In genomic region chr19:40513741-40514315, GRCh38 we compare ENCODE assay signal across 23 cellular contexts. TPM values are rescaled to one million over a fixed set of nuclear protein-coding genes. Genes with fewer than 3 reads are reported as not detected.
DNase-seq lines count a peak whose midpoint lies in the region; ATAC-seq, FAIRE-seq and TF ChIP-seq lines count a peak whose summit lies in the region.
"Had no signal": no experiment of that assay in that cellular context is flagged by ENCODE, and none has a peak within 500 bp of the region (broad histone marks: within the 10 kb centered on the region; RNA-seq: fewer than 3 reads in every experiment).

No MANE protein-coding gene starts in this region.

- no peaks in the 10 kb centered on the region for H3K4me1 ChIP-seq in astrocyte (ENCODE audit: insufficient read depth, low read length)
- H3K4me1 ChIP-seq: BLaER1 treated with 17β-estradiol and CSF1 and Interleukin-3, amounts not matched to agents 10 nM and 100 nM had no signal

- no peak for ATAC-seq in left ventricle myocardium superior
- ATAC-seq in stimulated activated memory B cell treated with anti-CD40 and anti-IgM and Interleukin-4, amounts not matched to agents 10 μg/mL and 1 μg/mL and 100 μg/mL, for 72 hours = no peak

- no peak overlapping the region for H3K4me2 ChIP-seq in astrocyte (ENCODE audit: low read length)
- H3K4me2 ChIP-seq: BLaER1 treated with 17β-estradiol and CSF1 and Interleukin-3, amounts not matched to agents 10 nM and 100 nM had no signal

- H3K36me3 Mint-ChIP-seq in activated naive CD4-positive, alpha-beta T cell treated with anti-CD3 and anti-CD28 coated beads, Interleukin-2, amount 10 ng/mL, durations not matched to agents 7 days and 5 days = no peaks in the 10 kb centered on the region
- no peaks in the 10 kb centered on the region for H3K36me3 Mint-ChIP-seq in astrocyte (ENCODE audit: low read depth, unreplicated experiment)
- no peaks in the 10 kb centered on the region for H3K36me3 Mint-ChIP-seq in nephron progenitor cell (ENCODE audit: low read depth)
- no peaks in the 10 kb centered on the region for H3K36me3 Mint-ChIP-seq in stimulated activated memory B cell treated with anti-CD40 and anti-IgM and Interleukin-4, amounts not matched to agents 10 μg/mL and 1 μg/mL and 100 μg/mL, for 72 hours

- no peak for DNase-seq in activated naive CD4-positive, alpha-beta T cell treated with anti-CD3 and anti-CD28 coated beads, Interleukin-2, amount 10 ng/mL, durations not matched to agents 7 days and 5 days
- no peak for DNase-seq in activated naive CD4-positive, alpha-beta T cell treated with anti-CD3 and anti-CD28 coated beads, Interleukin-2, amount 50 U/mL, for 16 hours
- DNase-seq in RKO (ENCODE audit: low spot score) (peak; percentile 16), astrocyte (ENCODE audit: low read depth) (no peak), nephron progenitor cell (no peak), left ventricle myocardium superior (no peak), AG08395 (ENCODE audit: low spot score) (no peak)
- DNase-seq: AML-193; CD4-positive, alpha-beta T cell; H9; KBM-7; MV-4-11; NCI-H1105 treated with DMSO at 0.1 percent for 48 hours; NCI-H2029; NCI-H446; NCI-H524 treated with DMSO at 0.1 percent for 48 hours; NCI-H774 had no signal

- peaks cover 9% of the 10 kb centered on the region for H3K4me1 Mint-ChIP-seq in activated naive CD4-positive, alpha-beta T cell treated with anti-CD3 and anti-CD28 coated beads, Interleukin-2, amount 10 ng/mL, durations not matched to agents 7 days and 5 days
- no peaks in the 10 kb centered on the region for H3K4me1 Mint-ChIP-seq in astrocyte (ENCODE audit: low read depth, unreplicated experiment)
- H3K4me1 Mint-ChIP-seq in nephron progenitor cell = no peaks in the 10 kb centered on the region
- peaks cover 6% of the 10 kb centered on the region for H3K4me1 Mint-ChIP-seq in stimulated activated memory B cell treated with anti-CD40 and anti-IgM and Interleukin-4, amounts not matched to agents 10 μg/mL and 1 μg/mL and 100 μg/mL, for 72 hours
- H3K4me1 Mint-ChIP-seq: GM23338 had no signal

- H3K27ac Mint-ChIP-seq in activated naive CD4-positive, alpha-beta T cell treated with anti-CD3 and anti-CD28 coated beads, Interleukin-2, amount 10 ng/mL, durations not matched to agents 7 days and 5 days = peak overlapping the region; percentile 26
- H3K27ac Mint-ChIP-seq in astrocyte (ENCODE audit: unreplicated experiment) (no peak overlapping the region), nephron progenitor cell (no peak overlapping the region)
- H3K27ac Mint-ChIP-seq in stimulated activated memory B cell treated with anti-CD40 and anti-IgM and Interleukin-4, amounts not matched to agents 10 μg/mL and 1 μg/mL and 100 μg/mL, for 72 hours = no peak overlapping the region
- H3K27ac Mint-ChIP-seq: CD4-positive, alpha-beta T cell; GM23338; H9 had no signal

- no peaks in the 10 kb centered on the region for H4K20me1 ChIP-seq in astrocyte (ENCODE audit: insufficient read depth, low read length)
- H4K20me1 ChIP-seq: BLaER1 treated with 17β-estradiol and CSF1 and Interleukin-3, amounts not matched to agents 10 nM and 100 nM had no signal

- TF ChIP-seq CTCF in astrocyte (IDR thresholded peaks at IDR 0.05; ENCODE audit: insufficient read depth, low read depth, low read length) (no peak), nephron progenitor cell (IDR thresholded peaks at IDR 0.05) (no peak)

- H3K4me3 Mint-ChIP-seq in activated naive CD4-positive, alpha-beta T cell treated with anti-CD3 and anti-CD28 coated beads, Interleukin-2, amount 10 ng/mL, durations not matched to agents 7 days and 5 days = no peak overlapping the region
- H3K4me3 Mint-ChIP-seq in astrocyte (ENCODE audit: unreplicated experiment) = peak overlapping the region; percentile 8
- H3K4me3 Mint-ChIP-seq in nephron progenitor cell = peak overlapping the region; percentile 26
- H3K4me3 Mint-ChIP-seq in stimulated activated memory B cell treated with anti-CD40 and anti-IgM and Interleukin-4, amounts not matched to agents 10 μg/mL and 1 μg/mL and 100 μg/mL, for 72 hours = no peak overlapping the region
- H3K4me3 Mint-ChIP-seq: CD4-positive, alpha-beta T cell; GM23338 had no signal

- peaks cover 6% of the 10 kb centered on the region for H3K9me3 ChIP-seq in astrocyte (ENCODE audit: insufficient read depth, low read depth, low read length)

- H3K4me3 ChIP-seq in astrocyte (ENCODE audit: insufficient read depth, low read depth, low read length) = no peak overlapping the region
- H3K4me3 ChIP-seq: BLaER1 treated with 17β-estradiol and CSF1 and Interleukin-3, amounts not matched to agents 10 nM and 100 nM had no signal

- H3K27ac ChIP-seq in astrocyte (ENCODE audit: low read depth, low read length) = no peak overlapping the region
- H3K27ac ChIP-seq: BLaER1 treated with 17β-estradiol and CSF1 and Interleukin-3, amounts not matched to agents 10 nM and 100 nM had no signal

- no peaks in the 10 kb centered on the region for H3K36me3 ChIP-seq in astrocyte (ENCODE audit: insufficient read depth, low read length)
- H3K36me3 ChIP-seq: BLaER1 treated with 17β-estradiol and CSF1 and Interleukin-3, amounts not matched to agents 10 nM and 100 nM had no signal

- peaks cover 49% of the 10 kb centered on the region for H3K27me3 ChIP-seq in astrocyte (ENCODE audit: insufficient read depth, low read length)
- H3K27me3 ChIP-seq: BLaER1 treated with 17β-estradiol and CSF1 and Interleukin-3, amounts not matched to agents 10 nM and 100 nM had no signal

- CTCF ChIA-PET in activated naive CD4-positive, alpha-beta T cell treated with anti-CD3 and anti-CD28 coated beads, Interleukin-2, amount 10 ng/mL, durations not matched to agents 7 days and 5 days (lab: Charles Lee) = interaction anchor here (0.9 kb wide), 1 partner anchor 121 kb away, joined by 3 read pairs; no protein-coding TSS in a partner anchor

- intact Hi-C loops in left ventricle myocardium superior (cut with micrococcal nuclease) = no loop called here

- peaks cover 77% of the 10 kb centered on the region for H3K27me3 Mint-ChIP-seq in activated naive CD4-positive, alpha-beta T cell treated with anti-CD3 and anti-CD28 coated beads, Interleukin-2, amount 10 ng/mL, durations not matched to agents 7 days and 5 days
- peaks cover 76% of the 10 kb centered on the region for H3K27me3 Mint-ChIP-seq in astrocyte (ENCODE audit: low read depth, unreplicated experiment)
- H3K27me3 Mint-ChIP-seq in nephron progenitor cell (ENCODE audit: low read depth, poor library complexity) = peaks cover 98% of the 10 kb centered on the region
- H3K27me3 Mint-ChIP-seq in stimulated activated memory B cell treated with anti-CD40 and anti-IgM and Interleukin-4, amounts not matched to agents 10 μg/mL and 1 μg/mL and 100 μg/mL, for 72 hours = peaks cover 49% of the 10 kb centered on the region

- no peak overlapping the region for H3K9ac ChIP-seq in astrocyte (ENCODE audit: low read length)
- H3K9ac ChIP-seq: BLaER1 treated with 17β-estradiol and CSF1 and Interleukin-3, amounts not matched to agents 10 nM and 100 nM had no signal

- no peaks in the 10 kb centered on the region for H3K9me3 Mint-ChIP-seq in activated naive CD4-positive, alpha-beta T cell treated with anti-CD3 and anti-CD28 coated beads, Interleukin-2, amount 10 ng/mL, durations not matched to agents 7 days and 5 days
- H3K9me3 Mint-ChIP-seq in astrocyte (ENCODE audit: unreplicated experiment) = peaks cover 5% of the 10 kb centered on the region
- peaks cover 14% of the 10 kb centered on the region for H3K9me3 Mint-ChIP-seq in nephron progenitor cell
- H3K9me3 Mint-ChIP-seq in stimulated activated memory B cell treated with anti-CD40 and anti-IgM and Interleukin-4, amounts not matched to agents 10 μg/mL and 1 μg/mL and 100 μg/mL, for 72 hours = no peaks in the 10 kb centered on the region
- H3K9me3 Mint-ChIP-seq: CD4-positive, alpha-beta T cell had no signal

- no peak for FAIRE-seq in astrocyte (lab: Jason Lieb, UNC)
- FAIRE-seq: D721Med, GM18507, RCC 7860 had no signal

- H2AFZ ChIP-seq in astrocyte (ENCODE audit: low read depth, low read length) = no peak overlapping the region
- H2AFZ ChIP-seq: GM23338 had no signal

- no peaks in the 10 kb centered on the region for H3K79me2 ChIP-seq in astrocyte (ENCODE audit: insufficient read depth, low read length)

RNA-seq across cellular contexts. Expression of gene SPTBN4, which starts 47.0 kb away (rescaled TPM):
- total RNA-seq in astrocyte (0.41 and 0.53 TPM in 2 replicates), left ventricle myocardium superior (4.8 TPM)

RNA-seq across cellular contexts. Expression of gene BLVRB, which starts 48.3 kb away (rescaled TPM):
- total RNA-seq in astrocyte = 27.1 and 32.7 TPM in 2 replicates
- total RNA-seq in left ventricle myocardium superior = 120 TPM

Comparison
In these comparisons a context has a peak if more than half of its experiments do, and no peak if none do; other contexts are left out.
1. H3K4me3 Mint-ChIP-seq: peak in astrocyte (single experiment) and nephron progenitor cell (single experiment); none in activated naive CD4-positive, alpha-beta T cell treated with anti-CD3 and anti-CD28 coated beads, Interleukin-2, amount 10 ng/mL, durations not matched to agents 7 days and 5 days (single experiment) and stimulated activated memory B cell treated with anti-CD40 and anti-IgM and Interleukin-4, amounts not matched to agents 10 μg/mL and 1 μg/mL and 100 μg/mL, for 72 hours (single experiment).